8 cellular contexts compared by ENCODE assay signal in genomic region chr15:84734794-84735479, GRCh38. TPM values are rescaled to one million over a fixed set of nuclear protein-coding genes. Genes with fewer than 3 reads are reported as not detected.
A peak's percentile ranks its signal among the peaks of the same experiment; 100 is the strongest.
DNase-seq lines count a peak whose midpoint lies in the region; ATAC-seq and TF ChIP-seq lines count a peak whose summit lies in the region.

No MANE protein-coding gene starts in this region.

- TF ChIP-seq POLR2A in transverse colon (IDR thresholded peaks at IDR 0.05) = peak; percentile 62

- H3K4me3 ChIP-seq in duodenal mucosa (ENCODE audit: low read depth in 1 of 2, low read length in 2 of 2) = peak overlapping the region; percentile 58 to 68
- peak overlapping the region; percentile 1 for H3K4me3 ChIP-seq in mucosa of stomach (ENCODE audit: low read length)
- H3K4me3 ChIP-seq in transverse colon = peak overlapping the region in 1 of 4 donors; percentile 27

- in situ Hi-C loops in transverse colon (cut with MboI; ENCODE audit: low pct_ligation_motif_present in 1 of 4, low pct_unique_long_range_greater_than_20kb in 1 of 4, low sequenced_read_pairs in 3 of 4) = no loop called here

- peak; percentile 59 for DNase-seq in NCI-H146 (lab: John Stamatoyannopoulos, UW)
- DNase-seq in transverse colon = peak; percentile 87
- DNase-seq in NCI-H2196 (lab: John Stamatoyannopoulos, UW; ENCODE audit: unreplicated experiment) = no peak

- H3K36me3 ChIP-seq in duodenal mucosa (ENCODE audit: control insufficient read depth in 1 of 2, insufficient read depth in 2 of 2, low read length in 2 of 2) (no peaks in the 10 kb centered on the region), mucosa of stomach (ENCODE audit: control insufficient read depth, insufficient read depth, low read length) (no peaks in the 10 kb centered on the region), transverse colon (no peaks in the 10 kb centered on the region)

- 9 to 20% methylated on average over 7 of the region's 7 CpGs for WGBS in transverse colon (ENCODE audit: low coverage in 1 of 2), 2 donors

- H3K27ac ChIP-seq in duodenal mucosa (ENCODE audit: low read depth, low read length) (peak overlapping the region; percentile 68), transverse colon (peak overlapping the region; percentile 61 to 85 (median 78))

- no peak for TF ChIP-seq CTCF in transverse colon (IDR thresholded peaks at IDR 0.05)

- no peak for TF ChIP-seq EP300 in transverse colon (IDR thresholded peaks at IDR 0.05; ENCODE audit: low read depth)

- H3K27me3 ChIP-seq in duodenal mucosa (ENCODE audit: control insufficient read depth in 1 of 2, insufficient read depth in 2 of 2, low read length in 2 of 2) (no peaks in the 10 kb centered on the region), mucosa of stomach (ENCODE audit: control insufficient read depth, insufficient read depth, low read length) (no peaks in the 10 kb centered on the region), transverse colon (no peaks in the 10 kb centered on the region)

- H3K9me3 ChIP-seq in duodenal mucosa (ENCODE audit: control insufficient read depth in 1 of 2, low read length in 2 of 2) (no peaks in the 10 kb centered on the region), mucosa of stomach (ENCODE audit: control insufficient read depth, low read length) (no peaks in the 10 kb centered on the region), transverse colon (no peaks in the 10 kb centered on the region)

- ATAC-seq in GM18520 (IDR thresholded peaks at IDR 0.05; ENCODE audit: unreplicated experiment) (peak; percentile 30), HG02642 (IDR thresholded peaks at IDR 0.05; ENCODE audit: poor library complexity, unreplicated experiment) (peak; percentile 65)
- ATAC-seq in activated CD4-positive, CD25-positive, alpha-beta regulatory T cell treated with anti-CD3 and anti-CD28 coated beads, Interleukin-2, amount 50 U/mL, for 24 hours = peak; percentile 37 to 46

- intact Hi-C loops in transverse colon (cut with DNase I; ENCODE audit: low total_unique reads) = no loop called here

- H3K4me1 ChIP-seq in duodenal mucosa (ENCODE audit: control insufficient read depth in 1 of 2, insufficient read depth in 2 of 2, low read length in 2 of 2) (peaks cover 10 to 21% of the 10 kb centered on the region in 2 donors), mucosa of stomach (ENCODE audit: control insufficient read depth, insufficient read depth, low read length) (peaks cover 12% of the 10 kb centered on the region), transverse colon (peaks cover 7 to 36% (median 15%) of the 10 kb centered on the region in 4 donors)

- peak overlapping the region; percentile 41 to 68 for H3K9ac ChIP-seq in duodenal mucosa (ENCODE audit: low read depth in 1 of 2, low read length in 2 of 2)
- peak overlapping the region; percentile 53 for H3K9ac ChIP-seq in mucosa of stomach (ENCODE audit: low read length)

RNA-seq across cellular contexts. Expression of gene ZNF592, which starts 13.5 kb away (rescaled TPM):
- 10 to 100 TPM; 23.5 to 41.1 (median 26.5) TPM for total RNA-seq in transverse colon

RNA-seq across cellular contexts. Expression of gene SEC11A, which starts 19.0 kb away (rescaled TPM):
- total RNA-seq in transverse colon = 100 to 1,000 TPM in 2 of 4 donors, 10 to 100 TPM in 2; 19.9 to 124 (median 83.0) TPM
